Comparison of ENCODE assay signal across 1 cellular context in the genomic region with DNA sequence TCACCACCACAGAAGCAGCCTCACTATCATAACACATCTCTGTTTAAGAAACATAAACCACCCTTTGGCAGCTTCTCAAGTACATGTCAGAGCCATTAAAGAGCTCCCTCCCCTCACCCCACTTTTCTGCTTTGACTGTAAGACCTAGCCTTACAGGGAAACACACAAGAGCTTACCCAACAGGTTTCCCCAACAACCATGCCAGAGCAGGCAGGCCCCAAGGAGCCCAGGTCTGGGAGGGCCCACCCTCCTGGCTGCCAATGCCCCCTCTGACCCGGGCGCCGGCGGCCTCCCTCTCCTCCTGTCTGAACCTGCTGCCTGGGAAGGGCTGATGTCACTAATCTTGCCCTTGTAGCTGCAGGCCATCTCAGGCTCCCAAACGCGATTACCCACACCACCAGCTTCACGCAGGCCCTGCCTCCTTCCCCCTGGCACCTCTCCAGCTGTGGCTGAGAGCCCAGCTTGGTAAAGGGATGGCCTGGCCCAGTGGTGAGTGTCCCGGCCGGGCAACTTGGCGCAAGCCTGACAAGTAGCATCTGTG.
TF ChIP-seq lines count a peak whose summit lies in the region.

No MANE protein-coding gene starts in this region.

TF ChIP-seq in SK-N-SH treated with all-trans-retinoic acid at 6 μM for 48 hours, 23 proteins besides CTCF, POLR2A, EP300 and RAD21 (continued from another document):
- TF ChIP-seq TCF4 (CRISPR knock-in tag; IDR thresholded peaks at IDR 0.05; ENCODE audit: borderline replicate concordance) (0 out of 2 replicates have a peak, but pooled peaks have one; percentile 12), ISL1 (CRISPR knock-in tag; IDR thresholded peaks at IDR 0.05) (0 out of 2 replicates have a peak, but pooled peaks have one; percentile 22)
